In the genomic region with DNA sequence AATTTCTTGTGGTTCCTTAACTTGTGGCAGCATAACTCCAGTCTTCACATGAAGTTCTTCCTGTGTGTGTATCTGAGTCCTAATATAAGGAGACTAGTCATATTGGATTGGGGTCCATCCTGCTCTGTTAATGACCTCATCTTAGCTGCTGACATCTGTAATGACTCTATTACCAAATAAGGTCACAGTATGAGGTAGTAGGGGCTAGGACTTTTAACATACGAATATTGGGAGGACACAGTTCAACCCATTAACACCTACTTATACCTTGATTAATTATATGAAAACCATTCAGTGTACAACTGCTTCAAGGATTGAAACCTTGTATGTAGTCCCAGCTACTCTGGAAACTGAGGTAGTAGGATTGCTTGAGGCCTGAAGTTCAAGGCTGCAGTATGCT, we compare ENCODE assay signal across 1 cellular context.
TF ChIP-seq lines count a peak whose summit lies in the region.

No MANE protein-coding gene starts in this region.

TF ChIP-seq in H1, 55 proteins besides CTCF, POLR2A, EP300 and RAD21 (continued from another document):
- TF ChIP-seq, protein P1, sequence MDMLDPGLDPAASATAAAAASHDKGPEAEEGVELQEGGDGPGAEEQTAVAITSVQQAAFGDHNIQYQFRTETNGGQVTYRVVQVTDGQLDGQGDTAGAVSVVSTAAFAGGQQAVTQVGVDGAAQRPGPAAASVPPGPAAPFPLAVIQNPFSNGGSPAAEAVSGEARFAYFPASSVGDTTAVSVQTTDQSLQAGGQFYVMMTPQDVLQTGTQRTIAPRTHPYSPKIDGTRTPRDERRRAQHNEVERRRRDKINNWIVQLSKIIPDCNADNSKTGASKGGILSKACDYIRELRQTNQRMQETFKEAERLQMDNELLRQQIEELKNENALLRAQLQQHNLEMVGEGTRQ (IDR thresholded peaks at IDR 0.05; ENCODE audit: low read length), result no peak
- no peak for TF ChIP-seq KDM5A (IDR thresholded peaks at IDR 0.05; ENCODE audit: low read length)
TF ChIP-seq in H1: peak in this region for 1.
